In the genomic region with DNA sequence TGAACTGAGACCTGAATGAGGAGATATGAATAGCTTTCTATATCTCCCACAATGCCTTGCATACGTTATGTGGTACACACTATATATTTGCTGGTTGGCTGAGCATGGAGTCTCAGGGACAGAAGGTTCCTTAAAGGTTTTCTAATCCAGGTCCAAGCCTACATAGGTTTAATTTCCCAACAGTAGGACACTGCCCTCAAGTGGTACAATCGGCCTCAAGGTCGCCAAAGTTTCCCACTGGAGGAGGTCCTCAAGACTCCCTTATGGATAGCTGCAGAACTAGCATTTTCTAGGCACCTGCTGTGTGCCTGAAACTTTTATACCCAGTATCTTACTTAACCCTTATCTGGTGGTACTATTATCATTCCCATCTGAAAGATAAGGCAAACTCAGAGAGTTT, we compare ENCODE assay signal across 1 cellular context.
TF ChIP-seq lines count a peak whose summit lies in the region.

No MANE protein-coding gene starts in this region.

TF ChIP-seq in H1, 55 proteins besides CTCF, POLR2A, EP300 and RAD21:
- TF ChIP-seq, protein P1, sequence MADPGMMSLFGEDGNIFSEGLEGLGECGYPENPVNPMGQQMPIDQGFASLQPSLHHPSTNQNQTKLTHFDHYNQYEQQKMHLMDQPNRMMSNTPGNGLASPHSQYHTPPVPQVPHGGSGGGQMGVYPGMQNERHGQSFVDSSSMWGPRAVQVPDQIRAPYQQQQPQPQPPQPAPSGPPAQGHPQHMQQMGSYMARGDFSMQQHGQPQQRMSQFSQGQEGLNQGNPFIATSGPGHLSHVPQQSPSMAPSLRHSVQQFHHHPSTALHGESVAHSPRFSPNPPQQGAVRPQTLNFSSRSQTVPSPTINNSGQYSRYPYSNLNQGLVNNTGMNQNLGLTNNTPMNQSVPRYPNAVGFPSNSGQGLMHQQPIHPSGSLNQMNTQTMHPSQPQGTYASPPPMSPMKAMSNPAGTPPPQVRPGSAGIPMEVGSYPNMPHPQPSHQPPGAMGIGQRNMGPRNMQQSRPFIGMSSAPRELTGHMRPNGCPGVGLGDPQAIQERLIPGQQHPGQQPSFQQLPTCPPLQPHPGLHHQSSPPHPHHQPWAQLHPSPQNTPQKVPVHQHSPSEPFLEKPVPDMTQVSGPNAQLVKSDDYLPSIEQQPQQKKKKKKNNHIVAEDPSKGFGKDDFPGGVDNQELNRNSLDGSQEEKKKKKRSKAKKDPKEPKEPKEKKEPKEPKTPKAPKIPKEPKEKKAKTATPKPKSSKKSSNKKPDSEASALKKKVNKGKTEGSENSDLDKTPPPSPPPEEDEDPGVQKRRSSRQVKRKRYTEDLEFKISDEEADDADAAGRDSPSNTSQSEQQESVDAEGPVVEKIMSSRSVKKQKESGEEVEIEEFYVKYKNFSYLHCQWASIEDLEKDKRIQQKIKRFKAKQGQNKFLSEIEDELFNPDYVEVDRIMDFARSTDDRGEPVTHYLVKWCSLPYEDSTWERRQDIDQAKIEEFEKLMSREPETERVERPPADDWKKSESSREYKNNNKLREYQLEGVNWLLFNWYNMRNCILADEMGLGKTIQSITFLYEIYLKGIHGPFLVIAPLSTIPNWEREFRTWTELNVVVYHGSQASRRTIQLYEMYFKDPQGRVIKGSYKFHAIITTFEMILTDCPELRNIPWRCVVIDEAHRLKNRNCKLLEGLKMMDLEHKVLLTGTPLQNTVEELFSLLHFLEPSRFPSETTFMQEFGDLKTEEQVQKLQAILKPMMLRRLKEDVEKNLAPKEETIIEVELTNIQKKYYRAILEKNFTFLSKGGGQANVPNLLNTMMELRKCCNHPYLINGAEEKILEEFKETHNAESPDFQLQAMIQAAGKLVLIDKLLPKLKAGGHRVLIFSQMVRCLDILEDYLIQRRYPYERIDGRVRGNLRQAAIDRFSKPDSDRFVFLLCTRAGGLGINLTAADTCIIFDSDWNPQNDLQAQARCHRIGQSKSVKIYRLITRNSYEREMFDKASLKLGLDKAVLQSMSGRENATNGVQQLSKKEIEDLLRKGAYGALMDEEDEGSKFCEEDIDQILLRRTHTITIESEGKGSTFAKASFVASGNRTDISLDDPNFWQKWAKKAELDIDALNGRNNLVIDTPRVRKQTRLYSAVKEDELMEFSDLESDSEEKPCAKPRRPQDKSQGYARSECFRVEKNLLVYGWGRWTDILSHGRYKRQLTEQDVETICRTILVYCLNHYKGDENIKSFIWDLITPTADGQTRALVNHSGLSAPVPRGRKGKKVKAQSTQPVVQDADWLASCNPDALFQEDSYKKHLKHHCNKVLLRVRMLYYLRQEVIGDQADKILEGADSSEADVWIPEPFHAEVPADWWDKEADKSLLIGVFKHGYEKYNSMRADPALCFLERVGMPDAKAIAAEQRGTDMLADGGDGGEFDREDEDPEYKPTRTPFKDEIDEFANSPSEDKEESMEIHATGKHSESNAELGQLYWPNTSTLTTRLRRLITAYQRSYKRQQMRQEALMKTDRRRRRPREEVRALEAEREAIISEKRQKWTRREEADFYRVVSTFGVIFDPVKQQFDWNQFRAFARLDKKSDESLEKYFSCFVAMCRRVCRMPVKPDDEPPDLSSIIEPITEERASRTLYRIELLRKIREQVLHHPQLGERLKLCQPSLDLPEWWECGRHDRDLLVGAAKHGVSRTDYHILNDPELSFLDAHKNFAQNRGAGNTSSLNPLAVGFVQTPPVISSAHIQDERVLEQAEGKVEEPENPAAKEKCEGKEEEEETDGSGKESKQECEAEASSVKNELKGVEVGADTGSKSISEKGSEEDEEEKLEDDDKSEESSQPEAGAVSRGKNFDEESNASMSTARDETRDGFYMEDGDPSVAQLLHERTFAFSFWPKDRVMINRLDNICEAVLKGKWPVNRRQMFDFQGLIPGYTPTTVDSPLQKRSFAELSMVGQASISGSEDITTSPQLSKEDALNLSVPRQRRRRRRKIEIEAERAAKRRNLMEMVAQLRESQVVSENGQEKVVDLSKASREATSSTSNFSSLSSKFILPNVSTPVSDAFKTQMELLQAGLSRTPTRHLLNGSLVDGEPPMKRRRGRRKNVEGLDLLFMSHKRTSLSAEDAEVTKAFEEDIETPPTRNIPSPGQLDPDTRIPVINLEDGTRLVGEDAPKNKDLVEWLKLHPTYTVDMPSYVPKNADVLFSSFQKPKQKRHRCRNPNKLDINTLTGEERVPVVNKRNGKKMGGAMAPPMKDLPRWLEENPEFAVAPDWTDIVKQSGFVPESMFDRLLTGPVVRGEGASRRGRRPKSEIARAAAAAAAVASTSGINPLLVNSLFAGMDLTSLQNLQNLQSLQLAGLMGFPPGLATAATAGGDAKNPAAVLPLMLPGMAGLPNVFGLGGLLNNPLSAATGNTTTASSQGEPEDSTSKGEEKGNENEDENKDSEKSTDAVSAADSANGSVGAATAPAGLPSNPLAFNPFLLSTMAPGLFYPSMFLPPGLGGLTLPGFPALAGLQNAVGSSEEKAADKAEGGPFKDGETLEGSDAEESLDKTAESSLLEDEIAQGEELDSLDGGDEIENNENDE (IDR thresholded peaks at IDR 0.05; ENCODE audit: insufficient replicate concordance, low read length) = no peak
- TF ChIP-seq TBP (IDR thresholded peaks at IDR 0.05; ENCODE audit: low read depth, low read length) (no peak), TAF1 (IDR thresholded peaks at IDR 0.05; ENCODE audit: low read depth, low read length) (no peak), BACH1 (IDR thresholded peaks at IDR 0.05; ENCODE audit: low read length) (no peak), RBBP5 (IDR thresholded peaks at IDR 0.05; ENCODE audit: borderline replicate concordance, low read depth, low read length) (no peak), RXRA (IDR thresholded peaks at IDR 0.05; ENCODE audit: insufficient read depth, low read depth, low read length) (no peak)
- TF ChIP-seq, protein P2, sequence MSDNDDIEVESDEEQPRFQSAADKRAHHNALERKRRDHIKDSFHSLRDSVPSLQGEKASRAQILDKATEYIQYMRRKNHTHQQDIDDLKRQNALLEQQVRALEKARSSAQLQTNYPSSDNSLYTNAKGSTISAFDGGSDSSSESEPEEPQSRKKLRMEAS (IDR thresholded peaks at IDR 0.05) = no peak
